ENCODE assay signal across 9 cellular contexts in the genomic region with DNA sequence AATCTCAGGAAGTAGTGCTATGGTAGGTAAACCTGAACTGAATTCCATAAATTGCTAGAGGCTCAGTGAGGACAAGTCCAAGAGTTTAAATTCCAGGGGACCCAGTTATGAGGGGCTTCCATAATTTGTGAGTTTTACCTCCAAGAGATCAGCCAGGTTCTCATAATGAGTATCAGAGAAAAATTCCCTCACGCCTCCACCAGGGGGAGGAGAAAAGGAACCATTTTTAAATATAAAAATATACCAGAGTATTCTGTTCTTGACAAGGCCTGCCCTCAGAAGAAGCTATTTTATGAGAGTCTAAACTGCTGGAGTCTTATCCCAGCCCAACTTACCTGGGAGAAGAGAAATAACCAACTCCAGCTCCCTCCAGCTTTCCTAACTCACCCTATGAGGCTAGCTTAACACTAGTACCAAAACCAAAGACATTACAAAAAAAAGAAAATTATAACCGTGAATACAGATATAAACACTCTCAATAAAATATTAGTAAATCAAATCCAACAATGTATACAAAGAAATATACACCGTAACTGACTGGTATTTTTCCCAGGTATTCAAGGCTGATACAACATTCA.
DNase-seq lines count a peak whose midpoint lies in the region; ATAC-seq and TF ChIP-seq lines count a peak whose summit lies in the region.
"Had no signal": no experiment of that assay in that cellular context is flagged by ENCODE, and none has a peak within 500 bp of the region (broad histone marks: within the 10 kb centered on the region; RNA-seq: fewer than 3 reads in every experiment).

No MANE protein-coding gene starts in this region.

- H3K36me3 ChIP-seq in left ventricle myocardium inferior (no peaks in the 10 kb centered on the region), right atrium auricular region (no peaks in the 10 kb centered on the region), endodermal cell (ENCODE audit: control insufficient read depth, insufficient read depth, low read length) (no peaks in the 10 kb centered on the region)

- TF ChIP-seq POLR2A in NB4 (IDR thresholded peaks at IDR 0.05; ENCODE audit: extremely low read depth, insufficient read length), result no peak

- H3K4me1 ChIP-seq in left ventricle myocardium inferior (no peaks in the 10 kb centered on the region), right atrium auricular region (no peaks in the 10 kb centered on the region), endodermal cell (ENCODE audit: control insufficient read depth, insufficient read depth, low read length) (peaks cover 4% of the 10 kb centered on the region)

- peaks cover 2% of the 10 kb centered on the region for H3K9me3 Mint-ChIP-seq in endodermal cell
- no peaks in the 10 kb centered on the region for H3K9me3 Mint-ChIP-seq in activated naive CD4-positive, alpha-beta T cell treated with anti-CD3 and anti-CD28 coated beads, Interleukin-2, amount 10 ng/mL, durations not matched to agents 7 days and 5 days
- H3K9me3 Mint-ChIP-seq in CD4-positive, alpha-beta T cell, result peaks cover 5% of the 10 kb centered on the region

- H3K9me3 ChIP-seq in left ventricle myocardium inferior (replicated peaks) (peaks cover 15% of the 10 kb centered on the region), right atrium auricular region (no peaks in the 10 kb centered on the region), endodermal cell (ENCODE audit: control insufficient read depth, low read length) (no peaks in the 10 kb centered on the region)
- H3K9me3 ChIP-seq in CD4-positive, alpha-beta T cell (ENCODE audit: control insufficient read depth, low read length), result no peaks in the 10 kb centered on the region

- H3K9ac ChIP-seq in endodermal cell (ENCODE audit: extremely low read depth, low read length, poor library complexity, severe bottlenecking), result no peak overlapping the region

- peaks cover under 1% of the 10 kb centered on the region for H3K4me1 Mint-ChIP-seq in endodermal cell
- no peaks in the 10 kb centered on the region for H3K4me1 Mint-ChIP-seq in activated naive CD4-positive, alpha-beta T cell treated with anti-CD3 and anti-CD28 coated beads, Interleukin-2, amount 10 ng/mL, durations not matched to agents 7 days and 5 days
- no peaks in the 10 kb centered on the region for H3K4me1 Mint-ChIP-seq in CD4-positive, alpha-beta T cell (ENCODE audit: low read depth)

- H3K36me3 Mint-ChIP-seq in endodermal cell (ENCODE audit: low read depth), result no peaks in the 10 kb centered on the region
- H3K36me3 Mint-ChIP-seq in activated naive CD4-positive, alpha-beta T cell treated with anti-CD3 and anti-CD28 coated beads, Interleukin-2, amount 10 ng/mL, durations not matched to agents 7 days and 5 days, result no peaks in the 10 kb centered on the region
- H3K36me3 Mint-ChIP-seq in CD4-positive, alpha-beta T cell (ENCODE audit: low read depth), result no peaks in the 10 kb centered on the region

- DNase-seq in left ventricle myocardium inferior (no peak), right atrium auricular region (ENCODE audit: low spot score) (no peak), NB4 (ENCODE audit: low read depth) (peak; percentile 23), endodermal cell (peak; percentile 61), anterior cingulate cortex (lab: John Stamatoyannopoulos, UW) (no peak), NCI-H1092 treated with DMSO at 0.1 percent for 48 hours (lab: John Stamatoyannopoulos, UW) (no peak)
- DNase-seq in activated naive CD4-positive, alpha-beta T cell treated with anti-CD3 and anti-CD28 coated beads, Interleukin-2, amount 10 ng/mL, durations not matched to agents 7 days and 5 days, result no peak
- no peak for DNase-seq in CD4-positive, alpha-beta T cell
- DNase-seq: activated CD4-positive, alpha-beta T cell treated with anti-CD3 and anti-CD28 coated beads for 1 hour had no signal

- H3K27ac ChIP-seq in left ventricle myocardium inferior (replicated peaks) (no peak overlapping the region), right atrium auricular region (no peak overlapping the region), endodermal cell (ENCODE audit: low read depth, low read length) (no peak overlapping the region)
- no peak overlapping the region for H3K27ac ChIP-seq in CD4-positive, alpha-beta T cell (ENCODE audit: low read depth, low read length)

- H3K27me3 ChIP-seq in left ventricle myocardium inferior (ENCODE audit: low read depth) (peaks cover 21% of the 10 kb centered on the region), right atrium auricular region (no peaks in the 10 kb centered on the region), endodermal cell (ENCODE audit: control insufficient read depth, insufficient read depth, low read length, poor library complexity, severe bottlenecking) (peaks cover 7% of the 10 kb centered on the region)
- peaks cover 4% of the 10 kb centered on the region for H3K27me3 ChIP-seq in CD4-positive, alpha-beta T cell (ENCODE audit: control insufficient read depth, insufficient read depth, low read length)

- intact Hi-C loops in left ventricle myocardium inferior (cut with micrococcal nuclease), result no loop called here
- intact Hi-C loops in CD4-positive, alpha-beta T cell (cut with DNase I, micrococcal nuclease), result loop anchor here in 1 of 2 experiments (10.0 kb wide), 1 partner anchor 179 kb away; no protein-coding TSS in a partner anchor

- CTCF ChIA-PET in activated naive CD4-positive, alpha-beta T cell treated with anti-CD3 and anti-CD28 coated beads, Interleukin-2, amount 10 ng/mL, durations not matched to agents 7 days and 5 days (lab: Charles Lee), result interaction anchor here (1.2 to 1.8 kb wide), 2 partner anchors 172 to 173 kb away, joined by 3 to 6 read pairs; no protein-coding TSS in a partner anchor
- CTCF ChIA-PET in CD4-positive, alpha-beta T cell (lab: Charles Lee), result no interaction called here

- no peak for ATAC-seq in CD4-positive, alpha-beta T cell (ENCODE audit: poor library complexity)

- POLR2A ChIA-PET in CD4-positive, alpha-beta T cell (lab: Charles Lee), result no interaction called here

- WGBS in endodermal cell (ENCODE audit: insufficient coverage in 1 of 2, insufficient read length in 1 of 2), 2 experiments, result 94 to 100% methylated on average over 2 of the region's 3 CpGs

- H3K27ac Mint-ChIP-seq in endodermal cell, result no peak overlapping the region
- H3K27ac Mint-ChIP-seq in activated naive CD4-positive, alpha-beta T cell treated with anti-CD3 and anti-CD28 coated beads, Interleukin-2, amount 10 ng/mL, durations not matched to agents 7 days and 5 days, result no peak overlapping the region
- H3K27ac Mint-ChIP-seq in CD4-positive, alpha-beta T cell, result no peak overlapping the region

- TF ChIP-seq CTCF in left ventricle myocardium inferior (IDR thresholded peaks at IDR 0.05; ENCODE audit: borderline replicate concordance), result peak; percentile 20
- TF ChIP-seq CTCF in right atrium auricular region (IDR thresholded peaks at IDR 0.05), result peak in 1 of 2 donors; percentile 23
- TF ChIP-seq CTCF in NB4 (IDR thresholded peaks at IDR 0.05; ENCODE audit: low read depth, low read length), result peak; percentile 36
- peak; percentile 83 for TF ChIP-seq CTCF in endodermal cell (conservative IDR thresholded peaks at IDR 0.05)
- TF ChIP-seq CTCF in CD4-positive, alpha-beta T cell (IDR thresholded peaks at IDR 0.05), result no peak

- no peak overlapping the region for H3K4me3 Mint-ChIP-seq in endodermal cell
- H3K4me3 Mint-ChIP-seq in activated naive CD4-positive, alpha-beta T cell treated with anti-CD3 and anti-CD28 coated beads, Interleukin-2, amount 10 ng/mL, durations not matched to agents 7 days and 5 days, result no peak overlapping the region
- no peak overlapping the region for H3K4me3 Mint-ChIP-seq in CD4-positive, alpha-beta T cell

- peaks cover 3% of the 10 kb centered on the region for H3K27me3 Mint-ChIP-seq in endodermal cell (ENCODE audit: insufficient read depth)
- H3K27me3 Mint-ChIP-seq in activated naive CD4-positive, alpha-beta T cell treated with anti-CD3 and anti-CD28 coated beads, Interleukin-2, amount 10 ng/mL, durations not matched to agents 7 days and 5 days, result no peaks in the 10 kb centered on the region
- H3K27me3 Mint-ChIP-seq in CD4-positive, alpha-beta T cell, result peaks cover 4% of the 10 kb centered on the region

- H3K4me3 ChIP-seq in left ventricle myocardium inferior (no peak overlapping the region), right atrium auricular region (no peak overlapping the region), NB4 (ENCODE audit: low read depth, low read length) (no peak overlapping the region), endodermal cell (ENCODE audit: low read length) (no peak overlapping the region)

Comparison
In these comparisons a context has a peak if more than half of its experiments do, and no peak if none do; other contexts are left out.
1. DNase-seq: peak in NB4 (single experiment) and endodermal cell (single experiment); none in left ventricle myocardium inferior (single experiment), right atrium auricular region (single experiment), anterior cingulate cortex (0 of 58), activated naive CD4-positive, alpha-beta T cell treated with anti-CD3 and anti-CD28 coated beads, Interleukin-2, amount 10 ng/mL, durations not matched to agents 7 days and 5 days (single experiment), CD4-positive, alpha-beta T cell (0 of 10) and NCI-H1092 treated with DMSO at 0.1 percent for 48 hours (single experiment).